Comparison of ENCODE assay signal across 10 cellular contexts in genomic region chr2:173605994-173606393, GRCh38.
"Had no signal": no experiment of that assay in that cellular context is flagged by ENCODE, and none has a peak within 500 bp of the region (broad histone marks: within the 10 kb centered on the region; RNA-seq: fewer than 3 reads in every experiment).

No MANE protein-coding gene starts in this region.

- FAIRE-seq: H54, HTR-8/SVneo, K562 had no signal

- ATAC-seq: K562 had no signal

- DNase-seq: GOT3, H9, HCEC 1CT, HFFc6, IMR-90, Karpas-422, KG1 had no signal

- H3K4me3 ChIP-seq: K562 had no signal
